1 cellular context compared by ENCODE assay signal in genomic region chr19:46925548-46925950, GRCh38.
TF ChIP-seq lines count a peak whose summit lies in the region.

No MANE protein-coding gene starts in this region.

TF ChIP-seq in liver, 16 proteins besides CTCF, POLR2A, EP300 and RAD21 (continued from another document):
- no peak for TF ChIP-seq ZBTB33 (IDR thresholded peaks at IDR 0.05)
- TF ChIP-seq FOXA1 (IDR thresholded peaks at IDR 0.05), result no peak
- TF ChIP-seq FOXA2 (IDR thresholded peaks at IDR 0.05), result no peak
- no peak for TF ChIP-seq NR2F2 (IDR thresholded peaks at IDR 0.05)
- TF ChIP-seq YY1 (IDR thresholded peaks at IDR 0.05), result no peak
- TF ChIP-seq SP1 (IDR thresholded peaks at IDR 0.05), result peak; percentile 29
- TF ChIP-seq MAX (IDR thresholded peaks at IDR 0.05), result no peak
- no peak for TF ChIP-seq TAF1 (conservative IDR thresholded peaks at IDR 0.05)
- no peak for TF ChIP-seq HNF4G (IDR thresholded peaks at IDR 0.05)
